ENCODE assay signal across 1 cellular context in the genomic region with DNA sequence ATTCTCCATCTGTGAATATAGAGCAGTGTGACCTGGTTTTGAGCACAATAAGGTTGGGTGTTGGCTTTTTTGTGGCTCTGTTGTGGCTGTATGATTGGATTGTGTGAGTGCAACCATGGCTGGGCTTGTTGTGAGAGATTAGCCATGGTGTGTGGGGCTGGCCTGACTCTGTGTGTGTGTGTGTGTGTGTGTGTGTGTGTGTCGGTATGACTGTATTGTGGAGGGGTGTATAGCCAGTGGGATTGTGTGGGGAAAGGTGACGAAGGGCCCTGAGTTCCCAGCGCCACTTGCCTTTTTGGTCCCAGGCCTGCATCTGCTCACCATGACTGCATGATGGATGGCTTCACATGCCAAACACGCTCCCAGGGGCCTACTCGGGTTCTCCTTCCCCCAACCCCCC.
TF ChIP-seq lines count a peak whose summit lies in the region.

No MANE protein-coding gene starts in this region.

TF ChIP-seq in K562, 482 proteins besides CTCF, POLR2A, EP300 and RAD21 (continued from another document and continues in another):
- TF ChIP-seq, protein P1, sequence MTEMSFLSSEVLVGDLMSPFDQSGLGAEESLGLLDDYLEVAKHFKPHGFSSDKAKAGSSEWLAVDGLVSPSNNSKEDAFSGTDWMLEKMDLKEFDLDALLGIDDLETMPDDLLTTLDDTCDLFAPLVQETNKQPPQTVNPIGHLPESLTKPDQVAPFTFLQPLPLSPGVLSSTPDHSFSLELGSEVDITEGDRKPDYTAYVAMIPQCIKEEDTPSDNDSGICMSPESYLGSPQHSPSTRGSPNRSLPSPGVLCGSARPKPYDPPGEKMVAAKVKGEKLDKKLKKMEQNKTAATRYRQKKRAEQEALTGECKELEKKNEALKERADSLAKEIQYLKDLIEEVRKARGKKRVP (CRISPR knock-in tag; IDR thresholded peaks at IDR 0.05): no peak
- TF ChIP-seq ETV5 (CRISPR knock-in tag; IDR thresholded peaks at IDR 0.05; ENCODE audit: low read depth) (no peak), ZNF75A (CRISPR knock-in tag; IDR thresholded peaks at IDR 0.05) (no peak), RCOR1 (IDR thresholded peaks at IDR 0.05; ENCODE audit: borderline replicate concordance in 1 of 2, low read depth in 2 of 2, low read length in 2 of 2) (no peak), ZNF766 (CRISPR knock-in tag; conservative IDR thresholded peaks at IDR 0.05) (no peak), PHF20 (IDR thresholded peaks at IDR 0.05; ENCODE audit: partially characterized antibody) (no peak), HNRNPLL (IDR thresholded peaks at IDR 0.05; ENCODE audit: low read depth, low read length, poor library complexity, severe bottlenecking) (no peak), ZNF583 (CRISPR knock-in tag; IDR thresholded peaks at IDR 0.05) (0 out of 2 replicates have a peak, but pooled peaks have one; percentile 52), MAZ (CRISPR knock-in tag; conservative IDR thresholded peaks at IDR 0.05 in 1 of 2, IDR thresholded peaks at IDR 0.05 in 1 of 2) (0 out of 4 replicates have a peak, but pooled peaks of 1 of the 2 experiments have one; percentile 25), ZNF561 (CRISPR knock-in tag; conservative IDR thresholded peaks at IDR 0.05) (no peak), CHD1 (IDR thresholded peaks at IDR 0.05; ENCODE audit: low read length) (no peak), ZNF274 (IDR thresholded peaks at IDR 0.05; ENCODE audit: borderline replicate concordance, low read depth, low read length) (no peak), KAT2B (IDR thresholded peaks at IDR 0.05; ENCODE audit: low read depth, low read length) (no peak), ZNF668 (CRISPR knock-in tag; IDR thresholded peaks at IDR 0.05) (no peak), RBBP5 (IDR thresholded peaks at IDR 0.05; ENCODE audit: borderline replicate concordance, insufficient read depth, low read length, poor library complexity, severe bottlenecking) (no peak), COPS2 (conservative IDR thresholded peaks at IDR 0.05) (no peak), DNMT1 (IDR thresholded peaks at IDR 0.05) (no peak; the same call in 1 of the 2 replicates), POLR2H (tag; IDR thresholded peaks at IDR 0.05; ENCODE audit: low read depth) (no peak), SMARCE1 (IDR thresholded peaks at IDR 0.05) (peak; percentile 17; the same call in 1 of the 2 replicates), FOXK2 (conservative IDR thresholded peaks at IDR 0.05 in 1 of 2, IDR thresholded peaks at IDR 0.05 in 1 of 2; ENCODE audit: low read depth in 2 of 2) (peak; percentile 30 to 46; a peak in 2 of 4 replicates), HLTF (IDR thresholded peaks at IDR 0.05) (peak; percentile 75), DPF2 (IDR thresholded peaks at IDR 0.05) (peak; percentile 51), ZNF133 (CRISPR knock-in tag; IDR thresholded peaks at IDR 0.05) (no peak), ZNF212 (CRISPR knock-in tag; IDR thresholded peaks at IDR 0.05) (no peak), ZNF778 (CRISPR knock-in tag; IDR thresholded peaks at IDR 0.05) (no peak), GATAD2A (IDR thresholded peaks at IDR 0.05) (0 out of 2 replicates have a peak, but pooled peaks have one; percentile 67), PYGO2 (tag; IDR thresholded peaks at IDR 0.05) (no peak), TEAD4 (IDR thresholded peaks at IDR 0.05; ENCODE audit: low read length) (no peak; the same call in 1 of the 2 replicates), TEAD4 (CRISPR knock-in tag; IDR thresholded peaks at IDR 0.05; ENCODE audit: borderline replicate concordance) (no peak)
- TF ChIP-seq, protein P2, sequence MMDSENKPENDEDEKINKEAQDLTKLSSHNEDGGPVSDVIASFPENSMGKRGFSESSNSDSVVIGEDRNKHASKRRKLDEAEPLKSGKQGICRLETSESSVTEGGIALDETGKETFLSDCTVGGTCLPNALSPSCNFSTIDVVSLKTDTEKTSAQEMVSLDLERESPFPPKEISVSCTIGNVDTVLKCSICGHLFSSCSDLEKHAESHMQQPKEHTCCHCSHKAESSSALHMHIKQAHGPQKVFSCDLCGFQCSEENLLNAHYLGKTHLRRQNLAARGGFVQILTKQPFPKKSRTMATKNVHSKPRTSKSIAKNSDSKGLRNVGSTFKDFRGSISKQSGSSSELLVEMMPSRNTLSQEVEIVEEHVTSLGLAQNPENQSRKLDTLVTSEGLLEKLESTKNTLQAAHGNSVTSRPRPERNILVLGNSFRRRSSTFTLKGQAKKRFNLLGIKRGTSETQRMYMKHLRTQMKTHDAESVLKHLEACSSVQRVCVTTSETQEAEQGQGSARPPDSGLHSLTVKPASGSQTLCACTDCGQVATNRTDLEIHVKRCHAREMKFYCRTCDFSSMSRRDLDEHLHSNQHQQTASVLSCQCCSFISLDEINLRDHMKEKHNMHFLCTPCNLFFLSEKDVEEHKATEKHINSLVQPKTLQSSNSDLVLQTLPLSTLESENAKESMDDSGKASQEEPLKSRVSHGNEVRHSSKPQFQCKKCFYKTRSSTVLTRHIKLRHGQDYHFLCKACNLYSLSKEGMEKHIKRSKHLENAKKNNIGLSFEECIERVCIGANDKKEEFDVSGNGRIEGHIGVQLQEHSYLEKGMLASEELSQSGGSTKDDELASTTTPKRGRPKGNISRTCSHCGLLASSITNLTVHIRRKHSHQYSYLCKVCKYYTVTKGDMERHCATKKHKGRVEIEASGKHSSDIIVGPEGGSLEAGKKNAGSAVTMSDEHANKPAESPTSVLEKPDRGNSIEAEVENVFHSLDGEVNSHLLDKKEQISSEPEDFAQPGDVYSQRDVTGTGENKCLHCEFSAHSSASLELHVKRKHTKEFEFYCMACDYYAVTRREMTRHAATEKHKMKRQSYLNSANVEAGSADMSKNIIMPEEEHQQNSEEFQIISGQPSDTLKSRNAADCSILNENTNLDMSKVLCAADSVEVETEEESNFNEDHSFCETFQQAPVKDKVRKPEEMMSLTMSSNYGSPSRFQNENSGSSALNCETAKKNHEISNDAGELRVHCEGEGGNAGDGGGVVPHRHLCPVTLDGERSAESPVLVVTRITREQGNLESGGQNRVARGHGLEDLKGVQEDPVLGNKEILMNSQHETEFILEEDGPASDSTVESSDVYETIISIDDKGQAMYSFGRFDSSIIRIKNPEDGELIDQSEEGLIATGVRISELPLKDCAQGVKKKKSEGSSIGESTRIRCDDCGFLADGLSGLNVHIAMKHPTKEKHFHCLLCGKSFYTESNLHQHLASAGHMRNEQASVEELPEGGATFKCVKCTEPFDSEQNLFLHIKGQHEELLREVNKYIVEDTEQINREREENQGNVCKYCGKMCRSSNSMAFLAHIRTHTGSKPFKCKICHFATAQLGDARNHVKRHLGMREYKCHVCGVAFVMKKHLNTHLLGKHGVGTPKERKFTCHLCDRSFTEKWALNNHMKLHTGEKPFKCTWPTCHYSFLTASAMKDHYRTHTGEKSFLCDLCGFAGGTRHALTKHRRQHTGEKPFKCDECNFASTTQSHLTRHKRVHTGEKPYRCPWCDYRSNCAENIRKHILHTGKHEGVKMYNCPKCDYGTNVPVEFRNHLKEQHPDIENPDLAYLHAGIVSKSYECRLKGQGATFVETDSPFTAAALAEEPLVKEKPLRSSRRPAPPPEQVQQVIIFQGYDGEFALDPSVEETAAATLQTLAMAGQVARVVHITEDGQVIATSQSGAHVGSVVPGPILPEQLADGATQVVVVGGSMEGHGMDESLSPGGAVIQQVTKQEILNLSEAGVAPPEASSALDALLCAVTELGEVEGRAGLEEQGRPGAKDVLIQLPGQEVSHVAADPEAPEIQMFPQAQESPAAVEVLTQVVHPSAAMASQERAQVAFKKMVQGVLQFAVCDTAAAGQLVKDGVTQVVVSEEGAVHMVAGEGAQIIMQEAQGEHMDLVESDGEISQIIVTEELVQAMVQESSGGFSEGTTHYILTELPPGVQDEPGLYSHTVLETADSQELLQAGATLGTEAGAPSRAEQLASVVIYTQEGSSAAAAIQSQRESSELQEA (IDR thresholded peaks at IDR 0.05; ENCODE audit: low read depth): 0 out of 2 replicates have a peak, but pooled peaks have one; percentile 42
- TF ChIP-seq, protein P3, sequence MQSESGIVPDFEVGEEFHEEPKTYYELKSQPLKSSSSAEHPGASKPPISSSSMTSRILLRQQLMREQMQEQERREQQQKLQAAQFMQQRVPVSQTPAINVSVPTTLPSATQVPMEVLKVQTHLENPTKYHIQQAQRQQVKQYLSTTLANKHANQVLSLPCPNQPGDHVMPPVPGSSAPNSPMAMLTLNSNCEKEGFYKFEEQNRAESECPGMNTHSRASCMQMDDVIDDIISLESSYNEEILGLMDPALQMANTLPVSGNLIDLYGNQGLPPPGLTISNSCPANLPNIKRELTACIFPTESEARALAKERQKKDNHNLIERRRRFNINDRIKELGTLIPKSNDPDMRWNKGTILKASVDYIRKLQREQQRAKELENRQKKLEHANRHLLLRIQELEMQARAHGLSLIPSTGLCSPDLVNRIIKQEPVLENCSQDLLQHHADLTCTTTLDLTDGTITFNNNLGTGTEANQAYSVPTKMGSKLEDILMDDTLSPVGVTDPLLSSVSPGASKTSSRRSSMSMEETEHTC (IDR thresholded peaks at IDR 0.05): no peak
- TF ChIP-seq, protein P4, sequence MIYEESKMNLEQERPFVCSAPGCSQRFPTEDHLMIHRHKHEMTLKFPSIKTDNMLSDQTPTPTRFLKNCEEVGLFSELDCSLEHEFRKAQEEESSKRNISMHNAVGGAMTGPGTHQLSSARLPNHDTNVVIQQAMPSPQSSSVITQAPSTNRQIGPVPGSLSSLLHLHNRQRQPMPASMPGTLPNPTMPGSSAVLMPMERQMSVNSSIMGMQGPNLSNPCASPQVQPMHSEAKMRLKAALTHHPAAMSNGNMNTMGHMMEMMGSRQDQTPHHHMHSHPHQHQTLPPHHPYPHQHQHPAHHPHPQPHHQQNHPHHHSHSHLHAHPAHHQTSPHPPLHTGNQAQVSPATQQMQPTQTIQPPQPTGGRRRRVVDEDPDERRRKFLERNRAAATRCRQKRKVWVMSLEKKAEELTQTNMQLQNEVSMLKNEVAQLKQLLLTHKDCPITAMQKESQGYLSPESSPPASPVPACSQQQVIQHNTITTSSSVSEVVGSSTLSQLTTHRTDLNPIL (CRISPR knock-in tag; IDR thresholded peaks at IDR 0.05): no peak
- TF ChIP-seq, protein P5, sequence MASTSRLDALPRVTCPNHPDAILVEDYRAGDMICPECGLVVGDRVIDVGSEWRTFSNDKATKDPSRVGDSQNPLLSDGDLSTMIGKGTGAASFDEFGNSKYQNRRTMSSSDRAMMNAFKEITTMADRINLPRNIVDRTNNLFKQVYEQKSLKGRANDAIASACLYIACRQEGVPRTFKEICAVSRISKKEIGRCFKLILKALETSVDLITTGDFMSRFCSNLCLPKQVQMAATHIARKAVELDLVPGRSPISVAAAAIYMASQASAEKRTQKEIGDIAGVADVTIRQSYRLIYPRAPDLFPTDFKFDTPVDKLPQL (IDR thresholded peaks at IDR 0.05; ENCODE audit: extremely low read depth, insufficient read length): no peak
- TF ChIP-seq, protein P6, sequence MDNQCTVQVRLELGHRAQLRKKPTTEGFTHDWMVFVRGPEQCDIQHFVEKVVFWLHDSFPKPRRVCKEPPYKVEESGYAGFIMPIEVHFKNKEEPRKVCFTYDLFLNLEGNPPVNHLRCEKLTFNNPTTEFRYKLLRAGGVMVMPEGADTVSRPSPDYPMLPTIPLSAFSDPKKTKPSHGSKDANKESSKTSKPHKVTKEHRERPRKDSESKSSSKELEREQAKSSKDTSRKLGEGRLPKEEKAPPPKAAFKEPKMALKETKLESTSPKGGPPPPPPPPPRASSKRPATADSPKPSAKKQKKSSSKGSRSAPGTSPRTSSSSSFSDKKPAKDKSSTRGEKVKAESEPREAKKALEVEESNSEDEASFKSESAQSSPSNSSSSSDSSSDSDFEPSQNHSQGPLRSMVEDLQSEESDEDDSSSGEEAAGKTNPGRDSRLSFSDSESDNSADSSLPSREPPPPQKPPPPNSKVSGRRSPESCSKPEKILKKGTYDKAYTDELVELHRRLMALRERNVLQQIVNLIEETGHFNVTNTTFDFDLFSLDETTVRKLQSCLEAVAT (IDR thresholded peaks at IDR 0.05): peak in 1 of 2 experiments; percentile 64; a peak in 2 of 4 replicates
- TF ChIP-seq, protein P7, sequence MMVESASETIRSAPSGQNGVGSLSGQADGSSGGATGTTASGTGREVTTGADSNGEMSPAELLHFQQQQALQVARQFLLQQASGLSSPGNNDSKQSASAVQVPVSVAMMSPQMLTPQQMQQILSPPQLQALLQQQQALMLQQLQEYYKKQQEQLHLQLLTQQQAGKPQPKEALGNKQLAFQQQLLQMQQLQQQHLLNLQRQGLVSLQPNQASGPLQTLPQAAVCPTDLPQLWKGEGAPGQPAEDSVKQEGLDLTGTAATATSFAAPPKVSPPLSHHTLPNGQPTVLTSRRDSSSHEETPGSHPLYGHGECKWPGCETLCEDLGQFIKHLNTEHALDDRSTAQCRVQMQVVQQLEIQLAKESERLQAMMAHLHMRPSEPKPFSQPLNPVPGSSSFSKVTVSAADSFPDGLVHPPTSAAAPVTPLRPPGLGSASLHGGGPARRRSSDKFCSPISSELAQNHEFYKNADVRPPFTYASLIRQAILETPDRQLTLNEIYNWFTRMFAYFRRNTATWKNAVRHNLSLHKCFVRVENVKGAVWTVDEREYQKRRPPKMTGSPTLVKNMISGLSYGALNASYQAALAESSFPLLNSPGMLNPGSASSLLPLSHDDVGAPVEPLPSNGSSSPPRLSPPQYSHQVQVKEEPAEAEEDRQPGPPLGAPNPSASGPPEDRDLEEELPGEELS (CRISPR knock-in tag; IDR thresholded peaks at IDR 0.05; ENCODE audit: borderline replicate concordance): no peak
- TF ChIP-seq, protein P8, sequence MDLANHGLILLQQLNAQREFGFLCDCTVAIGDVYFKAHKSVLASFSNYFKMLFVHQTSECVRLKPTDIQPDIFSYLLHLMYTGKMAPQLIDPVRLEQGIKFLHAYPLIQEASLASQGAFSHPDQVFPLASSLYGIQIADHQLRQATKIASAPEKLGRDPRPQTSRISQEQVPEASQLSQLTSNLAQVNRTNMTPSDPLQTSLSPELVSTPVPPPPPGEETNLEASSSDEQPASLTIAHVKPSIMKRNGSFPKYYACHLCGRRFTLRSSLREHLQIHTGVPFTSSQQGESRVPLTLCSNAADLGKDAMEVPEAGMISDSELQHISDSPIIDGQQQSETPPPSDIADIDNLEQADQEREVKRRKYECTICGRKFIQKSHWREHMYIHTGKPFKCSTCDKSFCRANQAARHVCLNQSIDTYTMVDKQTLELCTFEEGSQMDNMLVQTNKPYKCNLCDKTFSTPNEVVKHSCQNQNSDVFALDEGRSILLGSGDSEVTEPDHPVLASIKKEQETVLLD (IDR thresholded peaks at IDR 0.05): peak; percentile 60; the same call in 1 of the 2 replicates
- TF ChIP-seq, protein P9, sequence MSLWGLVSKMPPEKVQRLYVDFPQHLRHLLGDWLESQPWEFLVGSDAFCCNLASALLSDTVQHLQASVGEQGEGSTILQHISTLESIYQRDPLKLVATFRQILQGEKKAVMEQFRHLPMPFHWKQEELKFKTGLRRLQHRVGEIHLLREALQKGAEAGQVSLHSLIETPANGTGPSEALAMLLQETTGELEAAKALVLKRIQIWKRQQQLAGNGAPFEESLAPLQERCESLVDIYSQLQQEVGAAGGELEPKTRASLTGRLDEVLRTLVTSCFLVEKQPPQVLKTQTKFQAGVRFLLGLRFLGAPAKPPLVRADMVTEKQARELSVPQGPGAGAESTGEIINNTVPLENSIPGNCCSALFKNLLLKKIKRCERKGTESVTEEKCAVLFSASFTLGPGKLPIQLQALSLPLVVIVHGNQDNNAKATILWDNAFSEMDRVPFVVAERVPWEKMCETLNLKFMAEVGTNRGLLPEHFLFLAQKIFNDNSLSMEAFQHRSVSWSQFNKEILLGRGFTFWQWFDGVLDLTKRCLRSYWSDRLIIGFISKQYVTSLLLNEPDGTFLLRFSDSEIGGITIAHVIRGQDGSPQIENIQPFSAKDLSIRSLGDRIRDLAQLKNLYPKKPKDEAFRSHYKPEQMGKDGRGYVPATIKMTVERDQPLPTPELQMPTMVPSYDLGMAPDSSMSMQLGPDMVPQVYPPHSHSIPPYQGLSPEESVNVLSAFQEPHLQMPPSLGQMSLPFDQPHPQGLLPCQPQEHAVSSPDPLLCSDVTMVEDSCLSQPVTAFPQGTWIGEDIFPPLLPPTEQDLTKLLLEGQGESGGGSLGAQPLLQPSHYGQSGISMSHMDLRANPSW (CRISPR knock-in tag; IDR thresholded peaks at IDR 0.05): no peak
